Comparison of ENCODE assay signal across 35 cellular contexts in genomic region chr1:111063595-111063994, GRCh38.
DNase-seq lines count a peak whose midpoint lies in the region; ATAC-seq, FAIRE-seq and TF ChIP-seq lines count a peak whose summit lies in the region.
"Had no signal": no experiment of that assay in that cellular context is flagged by ENCODE, and none has a peak within 500 bp of the region (broad histone marks: within the 10 kb centered on the region; RNA-seq: fewer than 3 reads in every experiment).

No MANE protein-coding gene starts in this region.

- H3K27me3 ChIP-seq in K562 (ENCODE audit: control insufficient read depth in 2 of 2, insufficient read depth in 2 of 2, low read length in 2 of 2), result no peaks in the 10 kb centered on the region
- no peaks in the 10 kb centered on the region for H3K27me3 ChIP-seq in bronchial epithelial cell (ENCODE audit: control insufficient read depth, insufficient read depth, low read length)
- H3K27me3 ChIP-seq: BE2C; BLaER1; BLaER1 treated with 17β-estradiol and CSF1 and Interleukin-3, amounts not matched to agents 10 nM and 100 nM had no signal

- no peak overlapping the region for H3K27ac ChIP-seq in K562 (ENCODE audit: extremely low read depth, low read depth, low read length)
- H3K27ac ChIP-seq: 22Rv1; A549; BLaER1; BLaER1 treated with 17β-estradiol and CSF1 and Interleukin-3, amounts not matched to agents 10 nM and 100 nM; C4-2B had no signal

- H3K9me3 Mint-ChIP-seq in activated T-cell treated with anti-CD3 and anti-CD28 coated beads, Interleukin-2, amount 50 U/mL, for 72 hours, result peaks cover 7 to 18% of the 10 kb centered on the region in 2 donors

- no peaks in the 10 kb centered on the region for H3K4me1 Mint-ChIP-seq in activated T-cell treated with anti-CD3 and anti-CD28 coated beads, Interleukin-2, amount 50 U/mL, for 72 hours (ENCODE audit: low read depth)
- H3K4me1 Mint-ChIP-seq: CD14-positive monocyte; CD4-positive, alpha-beta memory T cell; CD4-positive, CD25-positive, alpha-beta regulatory T cell; CD8-positive, alpha-beta memory T cell had no signal

- H4K20me1 ChIP-seq in K562 (replicated peaks; ENCODE audit: control insufficient read depth, insufficient read depth, low read length), result no peaks in the 10 kb centered on the region
- H4K20me1 ChIP-seq: BLaER1; BLaER1 treated with 17β-estradiol and CSF1 and Interleukin-3, amounts not matched to agents 10 nM and 100 nM had no signal

- H3K9me3 ChIP-seq in K562 (replicated peaks; ENCODE audit: control insufficient read depth, insufficient read depth, low read depth, low read length), result 0 out of 2 replicates have a peak, but pooled peaks cover 2% of the 10 kb centered on the region
- H3K9me3 ChIP-seq: A549, BE2C, Caco-2 had no signal

- TF ChIP-seq CTCF in K562 (IDR thresholded peaks at IDR 0.05 in 2 of 3, conservative IDR thresholded peaks at IDR 0.05 in 1 of 3; ENCODE audit: insufficient read depth in 2 of 3, low read depth in 1 of 3, low read length in 3 of 3), result no peak
- TF ChIP-seq CTCF in bronchial epithelial cell (IDR thresholded peaks at IDR 0.05; ENCODE audit: insufficient read depth, low read length, severe bottlenecking), result no peak

- H3K4me1 ChIP-seq in K562 (replicated peaks in 1 of 2; ENCODE audit: control insufficient read depth in 2 of 2, insufficient read depth in 2 of 2, low read length in 2 of 2), result no peaks in the 10 kb centered on the region
- H3K4me1 ChIP-seq: A549, BE2C, Caco-2 had no signal

- H3K36me3 ChIP-seq in K562 (ENCODE audit: control insufficient read depth, insufficient read depth, low read length), result no peaks in the 10 kb centered on the region
- H3K36me3 ChIP-seq in bronchial epithelial cell (ENCODE audit: control insufficient read depth, insufficient read depth, low read length), result no peaks in the 10 kb centered on the region
- H3K36me3 ChIP-seq: BE2C; BLaER1; BLaER1 treated with 17β-estradiol and CSF1 and Interleukin-3, amounts not matched to agents 10 nM and 100 nM had no signal

- POLR2A ChIA-PET in K562 (lab: Yijun Ruan, JAX), result no interaction called here

- peaks cover 2 to 9% of the 10 kb centered on the region in 2 donors for H3K36me3 Mint-ChIP-seq in activated T-cell treated with anti-CD3 and anti-CD28 coated beads, Interleukin-2, amount 50 U/mL, for 72 hours (ENCODE audit: insufficient read depth in 2 of 2)
- H3K36me3 Mint-ChIP-seq: CD14-positive monocyte; CD8-positive, alpha-beta T cell had no signal

- H3K4me3 ChIP-seq in K562, result no peak overlapping the region
- no peak overlapping the region for H3K4me3 ChIP-seq in bronchial epithelial cell (ENCODE audit: low read depth, low read length)
- H3K4me3 ChIP-seq: A549; BLaER1; BLaER1 treated with 17β-estradiol and CSF1 and Interleukin-3, amounts not matched to agents 10 nM and 100 nM had no signal

- no peak overlapping the region for H3K4me2 ChIP-seq in K562 (ENCODE audit: insufficient read depth, low read length)
- H3K4me2 ChIP-seq: A549; BLaER1; BLaER1 treated with 17β-estradiol and CSF1 and Interleukin-3, amounts not matched to agents 10 nM and 100 nM had no signal

- TF ChIP-seq POLR2A in K562 (conservative IDR thresholded peaks at IDR 0.05), result no peak

- peak overlapping the region; percentile 31 for H3K27ac Mint-ChIP-seq in activated T-cell treated with anti-CD3 and anti-CD28 coated beads, Interleukin-2, amount 50 U/mL, for 72 hours
- H3K27ac Mint-ChIP-seq: B cell; CD14-positive monocyte; CD4-positive, alpha-beta T cell; CD4-positive, CD25-positive, alpha-beta regulatory T cell; CD8-positive, alpha-beta memory T cell; CD8-positive, alpha-beta T cell had no signal

- no peak for TF ChIP-seq RAD21 in K562 (CRISPR knock-in tag; conservative IDR thresholded peaks at IDR 0.05 in 1 of 2, IDR thresholded peaks at IDR 0.05 in 1 of 2)

- FAIRE-seq in K562 (lab: Jason Lieb, UNC), result no peak
- no peak for FAIRE-seq in bronchial epithelial cell (lab: Jason Lieb, UNC)
- FAIRE-seq: A204.1, A549, D721Med had no signal

- H3K9me1 ChIP-seq in K562 (ENCODE audit: control insufficient read depth, insufficient read depth, low read length), result no peaks in the 10 kb centered on the region

- ATAC-seq in activated T-cell treated with anti-CD3 and anti-CD28 coated beads, Interleukin-2, amount 50 U/mL, for 72 hours (replicated peaks in 1 of 2), result no peak
- ATAC-seq in K562, result no peak
- ATAC-seq: A549; CD8-positive, alpha-beta T cell had no signal

- H3K9ac ChIP-seq in K562 (ENCODE audit: insufficient read depth in 1 of 2, low read depth in 2 of 2, low read length in 2 of 2), result no peak overlapping the region
- H3K9ac ChIP-seq: BLaER1; BLaER1 treated with 17β-estradiol and CSF1 and Interleukin-3, amounts not matched to agents 10 nM and 100 nM had no signal

- intact Hi-C loops in K562 (cut with micrococcal nuclease), result no loop called here

- no peak for DNase-seq in activated T-cell treated with anti-CD3 and anti-CD28 coated beads, Interleukin-2, amount 50 U/mL, for 72 hours
- no peak for DNase-seq in activated T-cell treated with anti-CD3 and anti-CD28 coated beads, Interleukin-2, amount 50 U/mL, for 1 hour
- DNase-seq in K562 (ENCODE audit: extremely low read depth in 1 of 4, low spot score in 3 of 4) (no peak), bronchial epithelial cell (ENCODE audit: low read depth) (peak; percentile 20), dedifferentiated amniotic fluid mesenchymal stem cell (ENCODE audit: extremely low spot score) (no peak)
- no peak for DNase-seq in activated CD4-positive, alpha-beta T cell treated with anti-CD3 and anti-CD28 coated beads, Interleukin-2, amount 50 U/mL, for 1 hour
- DNase-seq: 8988T; ACHN; AML-193; BE2C; C1 segment of cervical spinal cord; Caco-2; Calu3; CD4-positive, alpha-beta memory T cell; CD4-positive, alpha-beta T cell; CD4-positive, CD25-positive, alpha-beta regulatory T cell; CD8-positive, alpha-beta memory T cell; CD8-positive, alpha-beta T cell; COR-L47; DMS 273 treated with DMSO at 0.1 percent for 48 hours; DMS153; DMS53; DMS79; DMS79 treated with DMSO at 0.1 percent for 48 hours; DND-41; EL had no signal

- H3K4me3 Mint-ChIP-seq in activated T-cell treated with anti-CD3 and anti-CD28 coated beads, Interleukin-2, amount 50 U/mL, for 72 hours, result no peak overlapping the region
- H3K4me3 Mint-ChIP-seq: B cell; CD14-positive monocyte; CD4-positive, alpha-beta T cell; CD4-positive, CD25-positive, alpha-beta regulatory T cell; CD8-positive, alpha-beta memory T cell; CD8-positive, alpha-beta T cell had no signal

- in situ Hi-C loops in K562 (cut with MboI), result no loop called here

- TF ChIP-seq EP300 in K562 (IDR thresholded peaks at IDR 0.05; ENCODE audit: low read length), result no peak

- H2AFZ ChIP-seq in K562 (ENCODE audit: low read depth, low read length), result no peak overlapping the region

- no peaks in the 10 kb centered on the region for H3K79me2 ChIP-seq in K562 (ENCODE audit: control insufficient read depth, insufficient read depth, low read length)

- peaks cover 7% of the 10 kb centered on the region for H3K27me3 Mint-ChIP-seq in activated T-cell treated with anti-CD3 and anti-CD28 coated beads, Interleukin-2, amount 50 U/mL, for 72 hours (ENCODE audit: low read depth)
- H3K27me3 Mint-ChIP-seq: B cell had no signal

- CTCF ChIA-PET in K562 (lab: Yijun Ruan, JAX; ENCODE audit: low intra/inter-chr PET ratio), result no interaction called here

- BruUV-seq in K562 (replicated peaks; lab: Mats Ljungman, UMichigan), result no TSS peak

TF ChIP-seq in K562, 482 proteins besides CTCF, POLR2A, EP300 and RAD21 (continues in another document):
- TF ChIP-seq SPI1 (IDR thresholded peaks at IDR 0.05; ENCODE audit: borderline replicate concordance, low read depth, low read length) (no peak), RBM25 (IDR thresholded peaks at IDR 0.05; ENCODE audit: low read depth, low read length, severe bottlenecking) (peak; percentile 42), RBM39 (optimal IDR thresholded peaks at IDR 0.05; ENCODE audit: low read depth, low read length) (no peak), ZNF354B (CRISPR knock-in tag; IDR thresholded peaks at IDR 0.05) (peak; percentile 69; the same call in 1 of the 2 replicates), ZNF512 (tag; IDR thresholded peaks at IDR 0.05) (no peak), ZNF507 (tag; conservative IDR thresholded peaks at IDR 0.05) (peak; percentile 98), NRF1 (conservative IDR thresholded peaks at IDR 0.05 in 1 of 2, IDR thresholded peaks at IDR 0.05 in 1 of 2) (no peak), BCLAF1 (IDR thresholded peaks at IDR 0.05; ENCODE audit: borderline replicate concordance in 1 of 2, control insufficient read depth in 1 of 2, low read depth in 2 of 2, low read length in 1 of 2) (no peak), PHF21A (IDR thresholded peaks at IDR 0.05; ENCODE audit: borderline replicate concordance, low read depth) (no peak)
